Comparison of ENCODE assay signal across 10 cellular contexts in the genomic region with DNA sequence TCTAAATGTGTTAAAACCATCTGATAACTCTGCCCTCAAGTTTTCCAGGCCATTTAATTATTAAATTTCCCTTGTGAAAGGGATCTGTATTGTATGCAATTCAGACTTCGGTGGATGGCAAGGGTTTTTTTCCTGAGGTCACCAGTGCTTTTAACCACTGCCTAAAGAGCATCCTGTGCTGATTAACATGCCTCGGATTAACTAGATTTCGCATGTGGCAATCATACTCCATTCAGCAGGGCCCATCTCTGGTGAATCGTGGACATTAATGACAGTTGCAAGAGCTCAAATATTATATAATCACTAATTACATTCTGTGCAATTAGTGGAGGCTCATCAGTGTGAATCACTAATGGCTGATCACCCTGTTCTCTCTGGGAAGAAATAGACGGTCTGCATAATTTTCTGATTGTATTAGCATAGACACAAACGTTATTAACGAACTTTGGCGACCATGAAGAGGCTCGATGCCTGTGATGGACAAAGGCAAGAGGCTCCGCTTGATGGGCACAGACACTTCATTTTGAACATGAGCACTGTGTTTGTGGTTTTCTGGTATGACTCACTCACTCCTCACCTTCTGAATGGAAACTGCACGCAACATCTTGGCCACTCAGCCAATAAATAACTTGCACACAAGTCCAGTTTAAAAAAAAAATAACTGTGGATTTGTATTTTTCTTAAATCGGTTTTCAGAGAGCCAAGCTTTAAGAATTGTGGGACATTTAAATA. TPM values are rescaled to one million over a fixed set of nuclear protein-coding genes. Genes with fewer than 3 reads are reported as not detected.
DNase-seq lines count a peak whose midpoint lies in the region; ATAC-seq, FAIRE-seq and TF ChIP-seq lines count a peak whose summit lies in the region.
"Had no signal": no experiment of that assay in that cellular context is flagged by ENCODE, and none has a peak within 500 bp of the region (broad histone marks: within the 10 kb centered on the region; RNA-seq: fewer than 3 reads in every experiment).

No MANE protein-coding gene starts in this region.

- WGBS in endodermal cell (ENCODE audit: insufficient coverage in 1 of 2, insufficient read length in 1 of 2), 2 experiments = 92% methylated on average over 10 to 12 of the region's 12 CpGs
- 78 to 84% methylated on average over 12 of the region's 12 CpGs for WGBS in sigmoid colon, 2 donors

- TF ChIP-seq CTCF in endodermal cell (conservative IDR thresholded peaks at IDR 0.05) (no peak), sigmoid colon (IDR thresholded peaks at IDR 0.05) (no peak)

- no peak overlapping the region for H3K27ac ChIP-seq in endodermal cell (ENCODE audit: low read depth, low read length)
- no peak overlapping the region for H3K27ac ChIP-seq in sigmoid colon

- H3K4me3 Mint-ChIP-seq in endodermal cell = no peak overlapping the region

- H3K36me3 ChIP-seq in endodermal cell (ENCODE audit: control insufficient read depth, insufficient read depth, low read length) (no peaks in the 10 kb centered on the region), sigmoid colon (no peaks in the 10 kb centered on the region)

- H3K27me3 ChIP-seq in endodermal cell (ENCODE audit: control insufficient read depth, insufficient read depth, low read length, poor library complexity, severe bottlenecking) (no peaks in the 10 kb centered on the region), sigmoid colon (no peaks in the 10 kb centered on the region)

- no peaks in the 10 kb centered on the region for H3K36me3 Mint-ChIP-seq in endodermal cell (ENCODE audit: low read depth)

- no peak for TF ChIP-seq EP300 in sigmoid colon (IDR thresholded peaks at IDR 0.05)

- ATAC-seq in HG02759 (IDR thresholded peaks at IDR 0.05; ENCODE audit: unreplicated experiment) = peak; percentile 99

- peaks cover 1% of the 10 kb centered on the region for H3K27me3 Mint-ChIP-seq in endodermal cell (ENCODE audit: insufficient read depth)

- no peak overlapping the region for H3K9ac ChIP-seq in endodermal cell (ENCODE audit: extremely low read depth, low read length, poor library complexity, severe bottlenecking)

- no peak for TF ChIP-seq POLR2A in H54 (IDR thresholded peaks at IDR 0.05; ENCODE audit: low read depth, low read length)
- TF ChIP-seq POLR2A in sigmoid colon (IDR thresholded peaks at IDR 0.05) = no peak

- DNase-seq in SIG-M5 treated with dmso at 0.1 percent for 504 hours (lab: John Stamatoyannopoulos, UW; ENCODE audit: unreplicated experiment) (peak; percentile 12), SIG-M5 (lab: John Stamatoyannopoulos, UW) (no peak), M059J (ENCODE audit: low read depth) (peak; percentile 94), retina (peak; percentile 60), H54 (ENCODE audit: insufficient read length, low spot score) (no peak), endodermal cell (no peak), sigmoid colon (no peak)

- H3K9me3 ChIP-seq in endodermal cell (ENCODE audit: control insufficient read depth, low read length) (no peaks in the 10 kb centered on the region), sigmoid colon (no peaks in the 10 kb centered on the region)

- H3K4me3 ChIP-seq in endodermal cell (ENCODE audit: low read length) (no peak overlapping the region), sigmoid colon (no peak overlapping the region)

- intact Hi-C loops in sigmoid colon (cut with DNase I) = no loop called here

- no peaks in the 10 kb centered on the region for H3K4me1 Mint-ChIP-seq in endodermal cell

- H3K9me3 Mint-ChIP-seq in endodermal cell = no peaks in the 10 kb centered on the region

- FAIRE-seq in H54 (lab: Jason Lieb, UNC) = no peak

- no peaks in the 10 kb centered on the region for H3K4me1 ChIP-seq in endodermal cell (ENCODE audit: control insufficient read depth, insufficient read depth, low read length)
- no peaks in the 10 kb centered on the region for H3K4me1 ChIP-seq in sigmoid colon

- no peak overlapping the region for H3K27ac Mint-ChIP-seq in endodermal cell

RNA-seq across cellular contexts. Expression of a gene that starts 31.4 kb away (rescaled TPM):
- total RNA-seq in M059J (2014; rRNA removed; shearing (Covaris generic)) = not detected in 2 replicates
- total RNA-seq in endodermal cell (1 to 10 TPM in 1 of 2 donors, not detected in 1; 2.0 TPM), sigmoid colon (not detected)
- polyA plus RNA-seq in endodermal cell (2013, experiment 1 of 2) = not detected
- not detected for polyA plus RNA-seq in endodermal cell (2013, experiment 2 of 2)
- polyA plus RNA-seq in sigmoid colon = not detected
- total RNA-seq: cardiac septum; T-helper 2 cell treated with Interferon-gamma antibody and Interleukin-4, amounts not matched to agents 100 ng/mL and 5 ng/mL, for 36 hours had no signal

RNA-seq across cellular contexts. Expression of a gene that starts 51.1 kb away (rescaled TPM):
- total RNA-seq in M059J (2014; rRNA removed; shearing (Covaris generic)) = 13.8 and 18.9 TPM in 2 replicates
- total RNA-seq in endodermal cell (10 to 100 TPM; 50.3 to 50.8 TPM), sigmoid colon (100 to 1,000 TPM; 171 to 291 (median 193) TPM)
- polyA plus RNA-seq in endodermal cell (2013, experiment 1 of 2) = 13.4 TPM
- 14.1 TPM for polyA plus RNA-seq in endodermal cell (2013, experiment 2 of 2)
- polyA plus RNA-seq in sigmoid colon = 10 to 100 TPM in 1 of 3 donors, 1 to 10 TPM in 2; 5.1 to 15.0 (median 9.4) TPM

Comparison
In these comparisons a context has a peak if more than half of its experiments do, and no peak if none do; other contexts are left out.
1. DNase-seq: peak in SIG-M5 treated with dmso at 0.1 percent for 504 hours (single experiment), M059J (single experiment) and retina (single experiment); none in SIG-M5 (single experiment), H54 (single experiment), endodermal cell (single experiment) and sigmoid colon (single experiment).